27 cellular contexts compared by ENCODE assay signal in genomic region chr2:162828545-162828944, GRCh38. TPM values are rescaled to one million over a fixed set of nuclear protein-coding genes. Genes with fewer than 3 reads are reported as not detected.
DNase-seq lines count a peak whose midpoint lies in the region; ATAC-seq, FAIRE-seq and TF ChIP-seq lines count a peak whose summit lies in the region.
"Had no signal": no experiment of that assay in that cellular context is flagged by ENCODE, and none has a peak within 500 bp of the region (broad histone marks: within the 10 kb centered on the region; RNA-seq: fewer than 3 reads in every experiment).

No MANE protein-coding gene starts in this region.

- H3K4me1 ChIP-seq in effector memory CD4-positive, alpha-beta T cell (ENCODE audit: control insufficient read depth, insufficient read depth, low read length, poor library complexity, severe bottlenecking), result no peaks in the 10 kb centered on the region
- H3K4me1 ChIP-seq: upper lobe of left lung had no signal

- intact Hi-C loops in left ventricle myocardium superior (cut with micrococcal nuclease), result no loop called here

- no peak overlapping the region for H3K4me3 ChIP-seq in epithelial cell of esophagus (ENCODE audit: low read length)
- H3K4me3 ChIP-seq in effector memory CD4-positive, alpha-beta T cell (ENCODE audit: insufficient read depth, low read depth, low read length, poor library complexity, severe bottlenecking), result no peak overlapping the region
- H3K4me3 ChIP-seq: GM23338, smooth muscle cell, upper lobe of left lung had no signal

- no peaks in the 10 kb centered on the region for H3K9me3 ChIP-seq in effector memory CD4-positive, alpha-beta T cell (ENCODE audit: control insufficient read depth, low read length)
- H3K9me3 ChIP-seq: upper lobe of left lung had no signal

- TF ChIP-seq POLR2A in H54 (IDR thresholded peaks at IDR 0.05; ENCODE audit: low read depth, low read length), result no peak

- no peak for ATAC-seq in left ventricle myocardium superior
- ATAC-seq: activated T-cell treated with anti-CD3 and anti-CD28 coated beads, Interleukin-2, amount 50 U/mL, for 72 hours; GM23338; left colon; SK-N-SH treated with all-trans-retinoic acid at 6 μM for 48 hours had no signal

- no peaks in the 10 kb centered on the region for H3K27me3 ChIP-seq in effector memory CD4-positive, alpha-beta T cell (replicated peaks; ENCODE audit: control insufficient read depth, insufficient read depth, low read length, poor library complexity, severe bottlenecking)
- H3K27me3 ChIP-seq: upper lobe of left lung had no signal

- no peak for FAIRE-seq in H54 (lab: Jason Lieb, UNC)

- peak; percentile 6 for DNase-seq in NCI-H345 (lab: John Stamatoyannopoulos, UW)
- DNase-seq in NCI-H345 treated with DMSO at 0.1 percent for 48 hours (lab: John Stamatoyannopoulos, UW; ENCODE audit: unreplicated experiment), result no peak
- peak; percentile 51 for DNase-seq in NCI-H2171 treated with DMSO at 0.1 percent for 48 hours (lab: John Stamatoyannopoulos, UW)
- peak; percentile 56 for DNase-seq in epithelial cell of esophagus (ENCODE audit: low read depth)
- DNase-seq in renal cortical epithelial cell (ENCODE audit: low read depth), result peak; percentile 75
- DNase-seq in H54 (ENCODE audit: insufficient read length, low spot score), result no peak
- no peak for DNase-seq in effector memory CD4-positive, alpha-beta T cell
- DNase-seq in left ventricle myocardium superior, result no peak
- DNase-seq: 8988T; activated CD4-positive, alpha-beta T cell treated with anti-CD3 and anti-CD28 coated beads for 48 hours; activated naive CD4-positive, alpha-beta T cell treated with anti-CD3 and anti-CD28 coated beads for 36 hours; activated T-cell treated with anti-CD3 and anti-CD28 coated beads, Interleukin-2, amount 50 U/mL, for 72 hours; amniotic stem cell; CD4-positive, alpha-beta T cell; DMS 273 treated with DMSO at 0.1 percent for 48 hours; left colon; mesendoderm; NCI-H1105 treated with DMSO at 0.1 percent for 48 hours; stimulated activated CD4-positive, alpha-beta T cell treated with anti-CD3 and anti-CD28 coated beads, Interleukin-2, amount 100 ng/mL, for 24 hours; upper lobe of left lung had no signal

- no peak for TF ChIP-seq CTCF in epithelial cell of esophagus (IDR thresholded peaks at IDR 0.05; ENCODE audit: insufficient read depth, low read depth, low read length, missing control alignments)

- H3K27ac ChIP-seq in effector memory CD4-positive, alpha-beta T cell (ENCODE audit: insufficient read depth, low read length, poor library complexity, severe bottlenecking), result no peak overlapping the region
- H3K27ac ChIP-seq: upper lobe of left lung, VCaP had no signal

- no peaks in the 10 kb centered on the region for H3K36me3 ChIP-seq in effector memory CD4-positive, alpha-beta T cell (ENCODE audit: control insufficient read depth, insufficient read depth, low read length)
- H3K36me3 ChIP-seq: upper lobe of left lung had no signal

RNA-seq across cellular contexts. Expression of gene KCNH7, which starts 10.0 kb away (rescaled TPM):
- total RNA-seq in renal cortical epithelial cell (under 0.01 and 1.7 TPM in 2 replicates), left ventricle myocardium superior (not detected)
- total RNA-seq: activated naive CD4-positive, alpha-beta T cell treated with anti-CD3 and anti-CD28 coated beads for 36 hours; activated T-cell treated with anti-CD3 and anti-CD28 coated beads, Interleukin-2, amount 50 U/mL, for 72 hours; cardiac septum; CD4-positive, alpha-beta T cell; left colon; smooth muscle cell; subcutaneous adipose tissue; T-helper 2 cell treated with Interferon-gamma antibody and Interleukin-4, amounts not matched to agents 100 ng/mL and 5 ng/mL, for 36 hours had no signal

Comparison
In these comparisons a context has a peak if more than half of its experiments do, and no peak if none do; other contexts are left out.
1. DNase-seq: peak in NCI-H345 (single experiment), NCI-H2171 treated with DMSO at 0.1 percent for 48 hours (single experiment), epithelial cell of esophagus (single experiment) and renal cortical epithelial cell (single experiment); none in NCI-H345 treated with DMSO at 0.1 percent for 48 hours (single experiment), H54 (single experiment), effector memory CD4-positive, alpha-beta T cell (0 of 3) and left ventricle myocardium superior (single experiment).